Comparison of ENCODE assay signal across 1 cellular context in genomic region chr6:7542065-7542877, GRCh38.
TF ChIP-seq lines count a peak whose summit lies in the region.

No MANE protein-coding gene starts in this region.

TF ChIP-seq in HepG2, 621 proteins besides CTCF, POLR2A, EP300 and RAD21 (continued from another document and continues in another):
- peak; percentile 51; the same call in 1 of the 2 replicates for TF ChIP-seq AFF4 (CRISPR knock-in tag; IDR thresholded peaks at IDR 0.05)
- no peak for TF ChIP-seq TP53 (CRISPR knock-in tag; conservative IDR thresholded peaks at IDR 0.05)
- no peak for TF ChIP-seq ZBTB10 (CRISPR knock-in tag; IDR thresholded peaks at IDR 0.05; ENCODE audit: borderline replicate concordance)
- no peak for TF ChIP-seq RFX1 (IDR thresholded peaks at IDR 0.05)
- TF ChIP-seq ZNF747 (CRISPR knock-in tag; IDR thresholded peaks at IDR 0.05; ENCODE audit: borderline replicate concordance), result no peak; the same call in none of the 2 replicates
- TF ChIP-seq MYC (CRISPR knock-in tag; IDR thresholded peaks at IDR 0.05; ENCODE audit: borderline replicate concordance), result no peak; the same call in 1 of the 2 replicates
- no peak; the same call in 1 of the 2 replicates for TF ChIP-seq HBP1 (CRISPR knock-in tag; IDR thresholded peaks at IDR 0.05; ENCODE audit: low read depth)
- no peak for TF ChIP-seq ZKSCAN8 (CRISPR knock-in tag; IDR thresholded peaks at IDR 0.05; ENCODE audit: borderline replicate concordance)
- TF ChIP-seq TFDP2 (CRISPR knock-in tag; IDR thresholded peaks at IDR 0.05), result no peak
- TF ChIP-seq ZNF580 (CRISPR knock-in tag; IDR thresholded peaks at IDR 0.05; ENCODE audit: borderline replicate concordance, low read depth), result no peak
- TF ChIP-seq E2F5 (CRISPR knock-in tag; conservative IDR thresholded peaks at IDR 0.05), result no peak
- 0 out of 2 replicates have a peak, but pooled peaks have one; percentile 25 for TF ChIP-seq GLMP (CRISPR knock-in tag; IDR thresholded peaks at IDR 0.05; ENCODE audit: borderline replicate concordance)
- no peak; the same call in 1 of the 2 replicates for TF ChIP-seq ZNF292 (CRISPR knock-in tag; IDR thresholded peaks at IDR 0.05; ENCODE audit: borderline replicate concordance, low read depth)
- no peak for TF ChIP-seq ZNF383 (CRISPR knock-in tag; IDR thresholded peaks at IDR 0.05; ENCODE audit: borderline replicate concordance)
- no peak for TF ChIP-seq IKZF4 (CRISPR knock-in tag; IDR thresholded peaks at IDR 0.05; ENCODE audit: borderline replicate concordance, low read depth, not compliant biosample characterization)
- no peak for TF ChIP-seq ZNF234 (CRISPR knock-in tag; conservative IDR thresholded peaks at IDR 0.05)
- no peak for TF ChIP-seq MAFG (CRISPR knock-in tag; IDR thresholded peaks at IDR 0.05)
- TF ChIP-seq GATA4 (IDR thresholded peaks at IDR 0.05; ENCODE audit: borderline replicate concordance, low read depth), result no peak
- no peak for TF ChIP-seq FUBP1 (CRISPR knock-in tag; IDR thresholded peaks at IDR 0.05; ENCODE audit: borderline replicate concordance)
- TF ChIP-seq SPEN (CRISPR knock-in tag; IDR thresholded peaks at IDR 0.05; ENCODE audit: low read depth), result no peak
- TF ChIP-seq HNF4A (CRISPR knock-in tag; IDR thresholded peaks at IDR 0.05), result no peak
- no peak for TF ChIP-seq PRDM15 (CRISPR knock-in tag; IDR thresholded peaks at IDR 0.05)
- TF ChIP-seq GATAD2A (CRISPR knock-in tag; IDR thresholded peaks at IDR 0.05), result no peak
- no peak for TF ChIP-seq JUND (CRISPR knock-in tag; IDR thresholded peaks at IDR 0.05)
- TF ChIP-seq NFKBIZ (CRISPR knock-in tag; IDR thresholded peaks at IDR 0.05), result no peak
- no peak for TF ChIP-seq TBX3 (IDR thresholded peaks at IDR 0.05; ENCODE audit: borderline replicate concordance)
- no peak for TF ChIP-seq MIXL1 (CRISPR knock-in tag; IDR thresholded peaks at IDR 0.05)
- no peak for TF ChIP-seq NR2C2 (CRISPR knock-in tag; IDR thresholded peaks at IDR 0.05; ENCODE audit: borderline replicate concordance)
- TF ChIP-seq MTA3 (CRISPR knock-in tag; IDR thresholded peaks at IDR 0.05), result no peak
- TF ChIP-seq HNRNPK (IDR thresholded peaks at IDR 0.05; ENCODE audit: low read depth, low read length, poor library complexity, severe bottlenecking), result no peak
- 0 out of 2 replicates have a peak, but pooled peaks have one; percentile 10 for TF ChIP-seq FOXJ3 (CRISPR knock-in tag; IDR thresholded peaks at IDR 0.05; ENCODE audit: borderline replicate concordance)
- TF ChIP-seq ZNF431 (CRISPR knock-in tag; IDR thresholded peaks at IDR 0.05; ENCODE audit: borderline replicate concordance, low read depth), result no peak
- TF ChIP-seq SNAI1 (CRISPR knock-in tag; IDR thresholded peaks at IDR 0.05; ENCODE audit: borderline replicate concordance), result 0 out of 2 replicates have a peak, but pooled peaks have one; percentile 22
- no peak; the same call in 1 of the 2 replicates for TF ChIP-seq MEIS1 (CRISPR knock-in tag; IDR thresholded peaks at IDR 0.05; ENCODE audit: borderline replicate concordance)
- TF ChIP-seq ELK4 (CRISPR knock-in tag; IDR thresholded peaks at IDR 0.05; ENCODE audit: borderline replicate concordance), result no peak
- TF ChIP-seq ZBTB26 (CRISPR knock-in tag; IDR thresholded peaks at IDR 0.05; ENCODE audit: borderline replicate concordance), result no peak
